In the genomic region with DNA sequence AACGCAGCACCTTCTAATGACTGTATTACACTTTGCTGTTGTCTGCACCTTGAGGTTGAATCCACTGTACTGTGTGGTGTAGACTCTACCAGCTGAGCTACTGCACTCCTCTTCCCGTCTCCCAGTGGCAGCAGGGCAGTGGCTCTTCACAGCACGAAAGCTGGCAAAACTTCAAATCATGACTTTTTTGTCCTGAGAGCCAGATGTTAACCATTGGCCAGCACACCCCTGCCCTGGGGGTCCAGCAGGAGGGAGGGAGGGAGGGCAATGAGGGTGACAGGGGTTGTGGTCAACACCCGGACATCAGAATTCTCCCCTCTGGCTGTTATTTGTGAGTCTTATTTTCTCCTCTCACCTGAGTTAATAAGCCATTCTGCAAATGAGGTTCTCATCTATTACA, we compare ENCODE assay signal across 25 cellular contexts. TPM values are rescaled to one million over a fixed set of nuclear protein-coding genes. Genes with fewer than 3 reads are reported as not detected.
"Had no signal": no experiment of that assay in that cellular context is flagged by ENCODE, and none has a peak within 500 bp of the region (broad histone marks: within the 10 kb centered on the region; RNA-seq: fewer than 3 reads in every experiment).

No MANE protein-coding gene starts in this region.

- H3K36me3 ChIP-seq: neutrophil, pancreas, prostate gland, right lobe of liver, sigmoid colon, stomach, thoracic aorta, thyroid gland, tibial nerve, upper lobe of left lung had no signal

- H3K9me3 ChIP-seq: neutrophil, pancreas, prostate gland, right lobe of liver, sigmoid colon, stomach, thoracic aorta, thyroid gland, tibial nerve, upper lobe of left lung had no signal

- FAIRE-seq: pancreas, small intestine, urothelium cell line had no signal

- H3K4me3 ChIP-seq: pancreas, prostate gland, right lobe of liver, sigmoid colon, stomach, thoracic aorta, thyroid gland, tibial nerve, upper lobe of left lung had no signal

- H3K27me3 ChIP-seq: pancreas, right lobe of liver, stomach, thyroid gland, tibial nerve, upper lobe of left lung had no signal

- H3K4me1 ChIP-seq: prostate gland, sigmoid colon, stomach had no signal

- ATAC-seq: naive thymus-derived CD8-positive, alpha-beta T cell; natural killer cell treated with Interleukin-12 subunit alpha and Interleukin-12 subunit beta and Interleukin-15 and Interleukin-18, amount 100 ng/mL, for 72 hours; pancreas; right cardiac atrium; right lobe of liver; stimulated activated effector memory CD8-positive, alpha-beta T cell treated with anti-CD3 and anti-CD28 coated beads, Interleukin-12 subunit alpha, Interleukin-12 subunit beta, amount 100 ng/mL, for 72 hours; stimulated activated naive B cell treated with anti-CD40 and anti-IgM and Interleukin-4, amounts not matched to agents 10 μg/mL and 1 μg/mL and 100 μg/mL, for 72 hours had no signal

- H3K27ac ChIP-seq: neutrophil, pancreas, prostate gland, right lobe of liver, sigmoid colon, stomach, thoracic aorta, thyroid gland, tibial nerve, upper lobe of left lung had no signal

- DNase-seq: naive thymus-derived CD8-positive, alpha-beta T cell; nephron progenitor cell; nucleus accumbens; pancreas; right cardiac atrium; right lobe of liver; sigmoid colon; small intestine; stimulated activated CD4-positive, alpha-beta T cell treated with anti-CD3 and anti-CD28 coated beads, Interleukin-15, amount 100 ng/mL, for 24 hours; stimulated activated CD4-positive, alpha-beta T cell treated with anti-CD3 and anti-CD28 coated beads, Interleukin-2, amount 100 ng/mL, for 24 hours; stimulated activated CD4-positive, alpha-beta T cell treated with anti-CD3 and anti-CD28 coated beads, Interleukin-2, amount 100 ng/mL, for 48 hours; stimulated activated CD4-positive, alpha-beta T cell treated with anti-CD3 and anti-CD28 coated beads, Interleukin-4, amount 100 ng/mL, for 24 hours; stimulated activated naive B cell treated with anti-CD40 and anti-IgM and Interleukin-4, amounts not matched to agents 10 μg/mL and 1 μg/mL and 100 μg/mL, for 72 hours; stimulated activated naive CD4-positive, alpha-beta T cell treated with Interleukin-2 at 50 U/mL for 16 hours; stomach; thyroid gland; trophoblast cell; upper lobe of left lung had no signal

RNA-seq across cellular contexts. Expression of a gene that starts 11.7 kb away (rescaled TPM):
- total RNA-seq: natural killer cell treated with Interleukin-12 subunit alpha and Interleukin-12 subunit beta and Interleukin-15 and Interleukin-18, amount 100 ng/mL, for 72 hours had no signal
- polyA plus RNA-seq: naive thymus-derived CD8-positive, alpha-beta T cell had no signal
